Comparison of ENCODE assay signal across 24 cellular contexts in genomic region chr21:45391743-45392079, GRCh38.
"Had no signal": no experiment of that assay in that cellular context is flagged by ENCODE, and none has a peak within 500 bp of the region (broad histone marks: within the 10 kb centered on the region; RNA-seq: fewer than 3 reads in every experiment).

No MANE protein-coding gene starts in this region.

- H3K9me3 Mint-ChIP-seq: activated CD4-positive, alpha-beta T cell treated with anti-CD3 and anti-CD28 coated beads, Interleukin-2, amount 10 ng/mL, durations not matched to agents 7 days and 5 days; activated naive CD4-positive, alpha-beta T cell treated with anti-CD3 and anti-CD28 coated beads, Interleukin-2, amount 10 ng/mL, durations not matched to agents 7 days and 5 days; activated T-cell treated with anti-CD3 and anti-CD28 coated beads, Interleukin-2, amount 50 U/mL, for 24 hours; activated T-helper 2 cell treated with anti-CD3 and anti-CD28 coated beads, Interferon-gamma antibody, Interleukin-2, Interleukin-4, amounts not matched to agents 10 μg/mL and 5 μg/mL and 100 μg/mL, durations not matched to agents 14 hours and 24 hours and 36 hours had no signal

- ATAC-seq: activated CD4-positive, alpha-beta T cell treated with anti-CD3 and anti-CD28 coated beads for 36 hours; activated CD4-positive, CD25-positive, alpha-beta regulatory T cell treated with anti-CD3 and anti-CD28 coated beads, Interleukin-2, amount 50 U/mL, for 24 hours; activated CD8-positive, alpha-beta T cell treated with anti-CD3 and anti-CD28 coated beads, Interleukin-2, amount 10 ng/mL, durations not matched to agents 7 days and 5 days; body of pancreas; Panc1 had no signal

- H3K27ac Mint-ChIP-seq: activated CD4-positive, alpha-beta T cell treated with anti-CD3 and anti-CD28 coated beads for 36 hours; activated CD4-positive, alpha-beta T cell treated with anti-CD3 and anti-CD28 coated beads, Interleukin-2, amount 10 ng/mL, durations not matched to agents 7 days and 5 days; activated CD8-positive, alpha-beta T cell treated with anti-CD3 and anti-CD28 coated beads, Interleukin-2, amount 10 ng/mL, durations not matched to agents 7 days and 5 days; activated naive CD4-positive, alpha-beta T cell treated with anti-CD3 and anti-CD28 coated beads, Interleukin-2, amount 10 ng/mL, durations not matched to agents 7 days and 5 days; activated naive CD8-positive, alpha-beta T cell; activated T-cell treated with anti-CD3 and anti-CD28 coated beads, Interleukin-2, amount 50 U/mL, for 24 hours; activated T-helper 2 cell treated with anti-CD3 and anti-CD28 coated beads, Interferon-gamma antibody, Interleukin-2, Interleukin-4, amounts not matched to agents 10 μg/mL and 5 μg/mL and 100 μg/mL, durations not matched to agents 14 hours and 24 hours and 36 hours had no signal

- DNase-seq: activated CD4-positive, alpha-beta T cell treated with anti-CD3 and anti-CD28 coated beads for 36 hours; activated CD4-positive, alpha-beta T cell treated with anti-CD3 and anti-CD28 coated beads, Interleukin-2, amount 10 ng/mL, durations not matched to agents 7 days and 5 days; activated CD4-positive, alpha-beta T cell treated with anti-CD3 and anti-CD28 coated beads, Interleukin-2, amount 50 U/mL, for 48 hours; activated CD8-positive, alpha-beta T cell treated with anti-CD3 and anti-CD28 coated beads, Interleukin-2, amount 10 ng/mL, durations not matched to agents 7 days and 5 days; activated naive CD4-positive, alpha-beta T cell treated with anti-CD3 and anti-CD28 coated beads, Interleukin-2, amount 10 ng/mL, durations not matched to agents 7 days and 5 days; activated T-cell treated with anti-CD3 and anti-CD28 coated beads, Interleukin-2, amount 50 U/mL, for 24 hours; amygdala; caudate nucleus; cerebellar nuclear complex; Karpas-422; NCI-H1048; NCI-H1105 treated with DMSO at 0.1 percent for 48 hours; NCI-H1436; NCI-H1694; NCI-H1930; NCI-H345; NCI-H524 treated with DMSO at 0.1 percent for 48 hours; SHP77; SJCRH30 had no signal

- H3K4me3 Mint-ChIP-seq: activated CD4-positive, alpha-beta T cell treated with anti-CD3 and anti-CD28 coated beads for 36 hours; activated CD4-positive, alpha-beta T cell treated with anti-CD3 and anti-CD28 coated beads, Interleukin-2, amount 10 ng/mL, durations not matched to agents 7 days and 5 days; activated CD8-positive, alpha-beta T cell treated with anti-CD3 and anti-CD28 coated beads, Interleukin-2, amount 10 ng/mL, durations not matched to agents 7 days and 5 days; activated naive CD4-positive, alpha-beta T cell treated with anti-CD3 and anti-CD28 coated beads, Interleukin-2, amount 10 ng/mL, durations not matched to agents 7 days and 5 days; activated naive CD8-positive, alpha-beta T cell; activated T-cell treated with anti-CD3 and anti-CD28 coated beads, Interleukin-2, amount 50 U/mL, for 24 hours had no signal

- H3K36me3 Mint-ChIP-seq: activated naive CD4-positive, alpha-beta T cell treated with anti-CD3 and anti-CD28 coated beads, Interleukin-2, amount 10 ng/mL, durations not matched to agents 7 days and 5 days; activated naive CD8-positive, alpha-beta T cell had no signal

- H3K27me3 Mint-ChIP-seq: activated CD4-positive, alpha-beta T cell treated with anti-CD3 and anti-CD28 coated beads for 36 hours had no signal

- H3K4me1 Mint-ChIP-seq: activated CD4-positive, alpha-beta T cell treated with anti-CD3 and anti-CD28 coated beads for 36 hours; activated CD4-positive, alpha-beta T cell treated with anti-CD3 and anti-CD28 coated beads, Interleukin-2, amount 10 ng/mL, durations not matched to agents 7 days and 5 days; activated naive CD4-positive, alpha-beta T cell treated with anti-CD3 and anti-CD28 coated beads, Interleukin-2, amount 10 ng/mL, durations not matched to agents 7 days and 5 days had no signal
